In the genomic region with DNA sequence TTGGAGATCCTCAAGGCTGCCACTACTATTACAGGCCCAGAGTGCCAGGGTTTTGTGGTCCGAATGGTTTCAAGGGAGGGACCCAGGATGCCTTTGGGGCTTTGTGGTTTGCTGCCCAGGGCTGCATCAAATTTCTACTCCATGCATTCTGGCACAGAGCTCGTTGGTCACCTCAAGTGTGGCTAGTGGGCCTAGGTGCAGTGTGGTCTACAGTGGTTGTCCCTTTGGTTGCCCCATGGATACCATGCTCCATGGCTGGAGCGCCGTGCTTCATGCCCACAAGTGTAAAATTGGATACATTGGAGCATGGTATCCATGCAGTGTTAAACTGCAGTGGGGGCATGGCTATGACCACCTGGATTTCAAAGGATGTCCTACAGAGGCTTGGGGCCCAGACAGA, we compare ENCODE assay signal across 27 cellular contexts. TPM values are rescaled to one million over a fixed set of nuclear protein-coding genes. Genes with fewer than 3 reads are reported as not detected.
"Had no signal": no experiment of that assay in that cellular context is flagged by ENCODE, and none has a peak within 500 bp of the region (broad histone marks: within the 10 kb centered on the region; RNA-seq: fewer than 3 reads in every experiment).

No MANE protein-coding gene starts in this region.

- DNase-seq: activated CD4-positive, alpha-beta T cell treated with anti-CD3 and anti-CD28 coated beads for 4 hours; activated CD8-positive, alpha-beta memory T cell treated with anti-CD3 and anti-CD28 coated beads, Interleukin-2, amount 50 U/mL, for 4 hours; activated CD8-positive, alpha-beta T cell treated with anti-CD3 and anti-CD28 coated beads for 36 hours; activated gamma-delta T cell treated with Interleukin-2 at 50 U/mL for 16 hours; activated naive CD8-positive, alpha-beta T cell treated with anti-CD3 and anti-CD28 coated beads, Interleukin-2, amount 50 U/mL, for 24 hours; activated T-cell treated with anti-CD3 and anti-CD28 coated beads, Interleukin-2, amount 50 U/mL, for 72 hours; amniotic stem cell; body of pancreas; KG1; NCI-H1105; NCI-H1436; NCI-H187; NCI-H2081; NCI-H510A treated with DMSO at 0.1 percent for 48 hours; NCI-H69; NK-92 treated with Interleukin-12 subunit alpha and Interleukin-12 subunit beta, amount 100 ng/mL, for 24 hours; Peyer's patch; SHP77 treated with DMSO at 0.1 percent for 48 hours had no signal

- H3K27ac Mint-ChIP-seq: activated CD8-positive, alpha-beta T cell treated with anti-CD3 and anti-CD28 coated beads for 36 hours; activated naive CD4-positive, alpha-beta T cell treated with anti-CD3 and anti-CD28 coated beads, Interleukin-2, amount 50 U/mL, for 72 hours; activated naive CD8-positive, alpha-beta T cell treated with anti-CD3 and anti-CD28 coated beads, Interleukin-2, amount 50 U/mL, for 24 hours; activated T-helper 2 cell treated with anti-CD3 and anti-CD28 coated beads, Interferon-gamma antibody, Interleukin-2, Interleukin-4, amounts not matched to agents 10 μg/mL and 5 μg/mL and 100 μg/mL, durations not matched to agents 14 hours and 24 hours and 36 hours; T-helper 1 cell treated with Interleukin-12 subunit alpha and Interleukin-12 subunit beta and Interleukin-4 antibody, amounts not matched to agents 30 μg/mL and 1 μg/mL, for 36 hours had no signal

- ATAC-seq: activated CD4-positive, CD25-positive, alpha-beta regulatory T cell treated with anti-CD3 and anti-CD28 coated beads, Interleukin-2, amount 50 U/mL, for 24 hours; activated CD8-positive, alpha-beta T cell treated with anti-CD3 and anti-CD28 coated beads for 36 hours; activated naive CD4-positive, alpha-beta T cell treated with anti-CD3 and anti-CD28 coated beads, Interleukin-2, amount 50 U/mL, for 72 hours; activated naive CD8-positive, alpha-beta T cell treated with anti-CD3 and anti-CD28 coated beads, Interleukin-2, amount 50 U/mL, for 24 hours; activated T-cell treated with anti-CD3 and anti-CD28 coated beads, Interleukin-2, amount 50 U/mL, for 72 hours; body of pancreas had no signal

- H3K4me1 ChIP-seq: ascending aorta, body of pancreas, Peyer's patch had no signal

- H3K36me3 ChIP-seq: ascending aorta, Peyer's patch had no signal

- H3K27me3 Mint-ChIP-seq: activated CD8-positive, alpha-beta T cell treated with anti-CD3 and anti-CD28 coated beads for 36 hours; activated naive CD8-positive, alpha-beta T cell treated with anti-CD3 and anti-CD28 coated beads, Interleukin-2, amount 50 U/mL, for 24 hours had no signal

- H3K36me3 Mint-ChIP-seq: activated naive CD4-positive, alpha-beta T cell treated with anti-CD3 and anti-CD28 coated beads, Interleukin-2, amount 50 U/mL, for 72 hours had no signal

- H3K4me3 Mint-ChIP-seq: activated CD8-positive, alpha-beta T cell treated with anti-CD3 and anti-CD28 coated beads for 36 hours; activated naive CD8-positive, alpha-beta T cell treated with anti-CD3 and anti-CD28 coated beads, Interleukin-2, amount 50 U/mL, for 24 hours; T-helper 1 cell treated with Interleukin-12 subunit alpha and Interleukin-12 subunit beta and Interleukin-4 antibody, amounts not matched to agents 30 μg/mL and 1 μg/mL, for 36 hours had no signal

- H3K27me3 ChIP-seq: ascending aorta, body of pancreas, Peyer's patch had no signal

- H3K27ac ChIP-seq: ascending aorta, body of pancreas, Peyer's patch had no signal

- H3K9me3 ChIP-seq: ascending aorta, body of pancreas, Peyer's patch had no signal

- H3K4me3 ChIP-seq: ascending aorta, body of pancreas, Peyer's patch had no signal

- H3K9me3 Mint-ChIP-seq: activated T-helper 2 cell treated with anti-CD3 and anti-CD28 coated beads, Interferon-gamma antibody, Interleukin-2, Interleukin-4, amounts not matched to agents 10 μg/mL and 5 μg/mL and 100 μg/mL, durations not matched to agents 14 hours and 24 hours and 36 hours; T-helper 1 cell treated with Interleukin-12 subunit alpha and Interleukin-12 subunit beta and Interleukin-4 antibody, amounts not matched to agents 30 μg/mL and 1 μg/mL, for 36 hours had no signal

RNA-seq across cellular contexts. Expression of gene PRF1, which starts 5.4 kb away (rescaled TPM):
- total RNA-seq: bronchial epithelial cell, LHCN-M2, MCF 10A, SK-MEL-5 had no signal
